In genomic region chr5:18238321-18238720, GRCh38 we compare ENCODE assay signal across 23 cellular contexts.
"Had no signal": no experiment of that assay in that cellular context is flagged by ENCODE, and none has a peak within 500 bp of the region (broad histone marks: within the 10 kb centered on the region; RNA-seq: fewer than 3 reads in every experiment).

No MANE protein-coding gene starts in this region.

- H3K4me3 Mint-ChIP-seq: immature natural killer cell; memory B cell; naive thymus-derived CD4-positive, alpha-beta T cell had no signal

- H3K79me2 ChIP-seq: hepatocyte had no signal

- ATAC-seq: gastroesophageal sphincter; heart left ventricle; left cardiac atrium; left lung; left ventricle myocardium superior; lower lobe of right lung; naive thymus-derived CD4-positive, alpha-beta T cell had no signal

- H3K4me3 ChIP-seq: coronary artery, dorsolateral prefrontal cortex, esophagus muscularis mucosa, gastroesophageal sphincter, heart left ventricle, hepatocyte, left lung, lower lobe of right lung had no signal

- FAIRE-seq: colon, endothelial cell of umbilical vein had no signal

- DNase-seq: dermis blood vessel endothelial cell; dorsolateral prefrontal cortex; effector CD4-positive, alpha-beta T cell; effector memory CD4-positive, alpha-beta T cell; foreskin melanocyte; heart left ventricle; hypothalamus; immature natural killer cell; islet precursor cell; left cardiac atrium; left lung; left ventricle myocardium superior; lower lobe of right lung; mesendoderm; midbrain; naive thymus-derived CD4-positive, alpha-beta T cell had no signal

- H3K36me3 Mint-ChIP-seq: immature natural killer cell; memory B cell; naive thymus-derived CD4-positive, alpha-beta T cell had no signal

- H3K27ac ChIP-seq: coronary artery, dorsolateral prefrontal cortex, esophagus muscularis mucosa, gastroesophageal sphincter, heart left ventricle, hepatocyte, left lung, lower lobe of right lung had no signal

- H3K4me1 Mint-ChIP-seq: immature natural killer cell; memory B cell; naive thymus-derived CD4-positive, alpha-beta T cell had no signal

- H3K27ac Mint-ChIP-seq: immature natural killer cell; memory B cell; naive thymus-derived CD4-positive, alpha-beta T cell had no signal

- H3K27me3 Mint-ChIP-seq: memory B cell; naive thymus-derived CD4-positive, alpha-beta T cell had no signal

- H3K9me3 ChIP-seq: esophagus muscularis mucosa, gastroesophageal sphincter, lower lobe of right lung had no signal

- H3K27me3 ChIP-seq: dorsolateral prefrontal cortex, esophagus muscularis mucosa, gastroesophageal sphincter, heart left ventricle, hepatocyte, left lung had no signal

- H3K4me1 ChIP-seq: esophagus muscularis mucosa, gastroesophageal sphincter, heart left ventricle, left lung, lower lobe of right lung had no signal

- H3K36me3 ChIP-seq: esophagus muscularis mucosa, gastroesophageal sphincter, heart left ventricle, left lung, lower lobe of right lung had no signal

- H3K4me2 ChIP-seq: hepatocyte had no signal

- H2AFZ ChIP-seq: hepatocyte had no signal
